In genomic region chr22:48396785-48397530, GRCh38 we compare ENCODE assay signal across 17 cellular contexts.
"Had no signal": no experiment of that assay in that cellular context is flagged by ENCODE, and none has a peak within 500 bp of the region (broad histone marks: within the 10 kb centered on the region; RNA-seq: fewer than 3 reads in every experiment).

No MANE protein-coding gene starts in this region.

- H3K4me3 ChIP-seq: coronary artery, left lung, spleen, thoracic aorta had no signal

- H3K27me3 ChIP-seq: left lung had no signal

- H3K27ac Mint-ChIP-seq: activated CD4-positive, alpha-beta T cell treated with anti-CD3 and anti-CD28 coated beads, Interleukin-2, amount 10 ng/mL, durations not matched to agents 7 days and 5 days; activated naive CD8-positive, alpha-beta T cell treated with anti-CD3 and anti-CD28 coated beads for 36 hours; activated T-cell treated with anti-CD3 and anti-CD28 coated beads, Interleukin-2, amount 50 U/mL, for 72 hours; brain; memory B cell; nephron; progenitor cell of endocrine pancreas had no signal

- H3K4me3 Mint-ChIP-seq: activated CD4-positive, alpha-beta T cell treated with anti-CD3 and anti-CD28 coated beads, Interleukin-2, amount 10 ng/mL, durations not matched to agents 7 days and 5 days; activated naive CD8-positive, alpha-beta T cell treated with anti-CD3 and anti-CD28 coated beads for 36 hours; activated T-cell treated with anti-CD3 and anti-CD28 coated beads, Interleukin-2, amount 50 U/mL, for 72 hours; brain; memory B cell; nephron had no signal

- ATAC-seq: activated T-cell treated with anti-CD3 and anti-CD28 coated beads, Interleukin-2, amount 50 U/mL, for 72 hours; esophagus mucosa; left lung; sciatic nerve had no signal

- H3K9me3 ChIP-seq: left lung, spleen, thoracic aorta had no signal

- H3K4me1 ChIP-seq: left lung, spleen had no signal

- H3K27ac ChIP-seq: coronary artery, left lung, spleen, thoracic aorta had no signal

- H3K36me3 ChIP-seq: left lung, spleen, thoracic aorta had no signal

- H3K4me1 Mint-ChIP-seq: activated CD4-positive, alpha-beta T cell treated with anti-CD3 and anti-CD28 coated beads, Interleukin-2, amount 10 ng/mL, durations not matched to agents 7 days and 5 days; activated naive CD8-positive, alpha-beta T cell treated with anti-CD3 and anti-CD28 coated beads for 36 hours; memory B cell; nephron had no signal

- H3K36me3 Mint-ChIP-seq: activated naive CD8-positive, alpha-beta T cell treated with anti-CD3 and anti-CD28 coated beads for 36 hours; brain; memory B cell had no signal

- DNase-seq: activated CD4-positive, alpha-beta T cell treated with anti-CD3 and anti-CD28 coated beads, Interleukin-2, amount 10 ng/mL, durations not matched to agents 7 days and 5 days; activated CD4-positive, CD25-positive, alpha-beta regulatory T cell; activated CD8-positive, alpha-beta memory T cell treated with anti-CD3 and anti-CD28 coated beads, Interleukin-2, amount 50 U/mL, for 48 hours; activated naive CD8-positive, alpha-beta T cell treated with anti-CD3 and anti-CD28 coated beads for 36 hours; activated T-cell treated with anti-CD3 and anti-CD28 coated beads, Interleukin-2, amount 50 U/mL, for 72 hours; central memory CD4-positive, alpha-beta T cell; left lung; occipital lobe; spleen had no signal

- H3K9me3 Mint-ChIP-seq: activated CD4-positive, alpha-beta T cell treated with anti-CD3 and anti-CD28 coated beads, Interleukin-2, amount 10 ng/mL, durations not matched to agents 7 days and 5 days; activated naive CD8-positive, alpha-beta T cell treated with anti-CD3 and anti-CD28 coated beads for 36 hours; activated T-cell treated with anti-CD3 and anti-CD28 coated beads, Interleukin-2, amount 50 U/mL, for 72 hours; memory B cell; nephron had no signal
